In the genomic region with DNA sequence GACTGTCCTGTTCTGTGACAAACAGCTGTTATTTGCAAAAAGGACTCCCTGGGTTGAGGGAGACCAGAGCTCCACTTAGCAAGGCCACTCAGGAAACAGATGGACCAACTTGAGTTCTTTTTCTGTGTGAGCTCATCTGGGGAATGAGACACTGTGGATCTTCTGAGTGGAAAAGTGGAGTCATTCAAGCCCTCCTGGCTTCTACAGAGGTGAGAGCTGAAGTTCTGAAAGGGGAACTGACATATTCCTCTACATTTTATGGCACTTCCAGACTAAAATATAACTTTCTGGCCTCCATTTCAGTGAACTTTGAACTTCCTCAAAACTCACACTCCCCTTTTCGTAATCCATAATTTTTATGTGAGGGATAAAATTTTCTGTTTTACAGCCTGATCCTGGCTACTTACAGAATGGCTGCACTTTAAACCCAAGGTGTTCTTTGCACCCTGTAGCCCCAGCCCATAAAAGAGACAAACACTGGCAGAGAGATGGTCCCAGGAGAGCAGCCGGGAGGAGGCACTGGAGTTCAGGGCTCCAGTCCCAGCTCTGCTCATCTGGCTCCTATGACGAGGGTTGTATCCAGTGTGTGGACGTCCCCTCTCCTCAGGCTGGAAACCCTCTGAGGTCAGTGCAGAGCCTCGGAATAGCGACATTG, we compare ENCODE assay signal across 12 cellular contexts. TPM values are rescaled to one million over a fixed set of nuclear protein-coding genes. Genes with fewer than 3 reads are reported as not detected.
DNase-seq lines count a peak whose midpoint lies in the region; ATAC-seq and TF ChIP-seq lines count a peak whose summit lies in the region.
"Had no signal": no experiment of that assay in that cellular context is flagged by ENCODE, and none has a peak within 500 bp of the region (broad histone marks: within the 10 kb centered on the region; RNA-seq: fewer than 3 reads in every experiment).

No MANE protein-coding gene starts in this region.

- WGBS in mammary epithelial cell (ENCODE audit: low coverage, missing lambda C conversion rate), result 96% methylated on average over 6 of the region's 6 CpGs

- intact Hi-C loops in mammary epithelial cell (cut with micrococcal nuclease) (no loop called here), MCF 10A (cut with micrococcal nuclease) (no loop called here), colonic mucosa (cut with DNase I) (no loop called here), uterus (cut with DNase I; ENCODE audit: low total_unique reads) (no loop called here)

- H3K36me3 ChIP-seq in mammary epithelial cell (ENCODE audit: insufficient read depth, low read length), result no peaks in the 10 kb centered on the region
- H3K36me3 ChIP-seq in colonic mucosa, result no peaks in the 10 kb centered on the region
- no peaks in the 10 kb centered on the region for H3K36me3 ChIP-seq in mucosa of rectum (ENCODE audit: control insufficient read depth in 2 of 2, insufficient read depth in 2 of 2, low read length in 2 of 2)
- H3K36me3 ChIP-seq in uterus, result no peaks in the 10 kb centered on the region
- H3K36me3 ChIP-seq: neural progenitor cell had no signal

- H3K27me3 Mint-ChIP-seq in MCF 10A (ENCODE audit: insufficient read depth, unreplicated experiment) (no peaks in the 10 kb centered on the region), T-cell (no peaks in the 10 kb centered on the region)

- no peak for TF ChIP-seq POLR2A in uterus (IDR thresholded peaks at IDR 0.05)

- no peaks in the 10 kb centered on the region for H4K20me1 ChIP-seq in mammary epithelial cell (ENCODE audit: insufficient read depth, low read length)

- H3K4me3 Mint-ChIP-seq in MCF 10A (ENCODE audit: unreplicated experiment), result no peak overlapping the region
- H3K4me3 Mint-ChIP-seq in T-cell, result no peak overlapping the region
- H3K4me3 Mint-ChIP-seq: neural progenitor cell had no signal

- H3K9ac ChIP-seq in mammary epithelial cell (ENCODE audit: insufficient read depth, low read length) (no peak overlapping the region), colonic mucosa (ENCODE audit: low read depth in 2 of 2, low read length in 2 of 2) (peak overlapping the region; percentile 16 to 52), mucosa of rectum (ENCODE audit: low read depth in 1 of 2, low read length in 2 of 2) (peak overlapping the region; percentile 30 to 41)
- H3K9ac ChIP-seq: neural progenitor cell had no signal

- H3K36me3 Mint-ChIP-seq in MCF 10A (ENCODE audit: insufficient read depth, unreplicated experiment) (no peaks in the 10 kb centered on the region), T-cell (no peaks in the 10 kb centered on the region)
- H3K36me3 Mint-ChIP-seq: neural progenitor cell had no signal

- H3K9me3 ChIP-seq in mammary epithelial cell (replicated peaks; ENCODE audit: insufficient read depth, low read length) (no peaks in the 10 kb centered on the region), colonic mucosa (no peaks in the 10 kb centered on the region), mucosa of rectum (ENCODE audit: control insufficient read depth in 2 of 2, low read length in 2 of 2) (no peaks in the 10 kb centered on the region), uterus (no peaks in the 10 kb centered on the region)

- BruUV-seq in mammary epithelial cell (replicated peaks; lab: Mats Ljungman, UMichigan) (no TSS peak), MCF 10A (replicated peaks; lab: Mats Ljungman, UMichigan) (no TSS peak)

- POLR2A ChIA-PET in MCF 10A (lab: Yijun Ruan, JAX) (interaction anchor here (1.8 to 2.9 kb wide), 2 partner anchors 9 to 13 kb away, joined by 8 to 21 read pairs; a partner anchor contains a TSS), T-cell (lab: Charles Lee) (interaction anchor here in 1 of 2 donors (0.8 kb wide), 1 partner anchor 8 kb away, joined by 3 read pairs; no protein-coding TSS in a partner anchor)

- H3K9me3 Mint-ChIP-seq in MCF 10A (ENCODE audit: unreplicated experiment), result no peaks in the 10 kb centered on the region
- no peaks in the 10 kb centered on the region for H3K9me3 Mint-ChIP-seq in T-cell
- H3K9me3 Mint-ChIP-seq: neural progenitor cell had no signal

- TF ChIP-seq CTCF in mammary epithelial cell (conservative IDR thresholded peaks at IDR 0.05 in 1 of 2, IDR thresholded peaks at IDR 0.05 in 1 of 2; ENCODE audit: extremely low read depth in 1 of 2, insufficient read depth in 1 of 2, low read depth in 1 of 2, low read length in 2 of 2) (no peak), MCF 10A (IDR thresholded peaks at IDR 0.05; ENCODE audit: unreplicated experiment) (no peak), colonic mucosa (IDR thresholded peaks at IDR 0.05) (no peak), uterus (IDR thresholded peaks at IDR 0.05) (no peak)

- ATAC-seq in HG03432 (IDR thresholded peaks at IDR 0.05; ENCODE audit: unreplicated experiment) (no peak), T-cell (replicated peaks in 1 of 4) (no peak), HG02970 (IDR thresholded peaks at IDR 0.05; ENCODE audit: low FRiP score, unreplicated experiment) (no peak)

- CTCF ChIA-PET in mammary epithelial cell (lab: Charles Lee; ENCODE audit: low non-redundant PET), result interaction anchor here (0.6 kb wide), 1 partner anchor 130 kb away, joined by 4 read pairs; no protein-coding TSS in a partner anchor
- CTCF ChIA-PET in MCF 10A (lab: Yijun Ruan, JAX), result interaction anchor here (0.9 to 2.5 kb wide), 3 partner anchors 10 to 94 kb away, joined by 3 to 15 read pairs (median 10); a partner anchor contains a TSS
- CTCF ChIA-PET in T-cell (lab: Charles Lee), result interaction anchor here in 1 of 2 donors (1.0 kb wide), 1 partner anchor 17 kb away, joined by 3 read pairs; no protein-coding TSS in a partner anchor

- peaks cover 16% of the 10 kb centered on the region for H3K4me1 Mint-ChIP-seq in MCF 10A (ENCODE audit: insufficient read depth, unreplicated experiment)
- peaks cover 5 to 18% (median 8%) of the 10 kb centered on the region in 3 donors for H3K4me1 Mint-ChIP-seq in T-cell

- dilution Hi-C loops in mammary epithelial cell (cut with HindIII; ENCODE audit: low sequenced_read_pairs), result loop anchor here (5.0 kb wide), 2 partner anchors 87 to 93 kb away; a partner anchor contains a TSS

- H3K27ac ChIP-seq in mammary epithelial cell (ENCODE audit: insufficient read depth, low read depth, low read length) (no peak overlapping the region), colonic mucosa (peak overlapping the region; percentile 91), mucosa of rectum (ENCODE audit: low read depth in 2 of 2, low read length in 2 of 2) (peak overlapping the region; percentile 71 to 91), uterus (peak overlapping the region; percentile 60 to 77)
- H3K27ac ChIP-seq: neural progenitor cell had no signal

- no peak overlapping the region for H3K4me3 ChIP-seq in mammary epithelial cell (replicated peaks in 1 of 3; ENCODE audit: insufficient read depth in 1 of 3, low read depth in 2 of 3, low read length in 3 of 3)
- H3K4me3 ChIP-seq in colonic mucosa, result no peak overlapping the region
- H3K4me3 ChIP-seq in mucosa of rectum (ENCODE audit: low read length in 2 of 2), result peak overlapping the region in 1 of 2 donors; percentile 41
- no peak overlapping the region for H3K4me3 ChIP-seq in uterus
- H3K4me3 ChIP-seq: neural progenitor cell had no signal

- no peak overlapping the region for H3K4me2 ChIP-seq in mammary epithelial cell (ENCODE audit: insufficient read depth, low read depth, low read length)
- H3K4me2 ChIP-seq: neural progenitor cell had no signal

- H3K27ac Mint-ChIP-seq in MCF 10A (ENCODE audit: low read depth, unreplicated experiment), result no peak overlapping the region
- H3K27ac Mint-ChIP-seq in T-cell, result no peak overlapping the region
- H3K27ac Mint-ChIP-seq: neural progenitor cell had no signal

- H3K79me2 ChIP-seq in mammary epithelial cell (ENCODE audit: insufficient read depth, low read length), result no peaks in the 10 kb centered on the region

- peaks cover 26% of the 10 kb centered on the region for H3K4me1 ChIP-seq in mammary epithelial cell (ENCODE audit: insufficient read depth, low read length)
- H3K4me1 ChIP-seq in colonic mucosa, result peaks cover 25% of the 10 kb centered on the region
- peaks cover 57 to 66% of the 10 kb centered on the region in 2 donors for H3K4me1 ChIP-seq in mucosa of rectum (ENCODE audit: control insufficient read depth in 2 of 2, insufficient read depth in 2 of 2, low read length in 2 of 2)
- peaks cover 0 to 19% of the 10 kb centered on the region in 2 donors for H3K4me1 ChIP-seq in uterus
- H3K4me1 ChIP-seq: neural progenitor cell had no signal

- in situ Hi-C loops in mammary epithelial cell (cut with MboI; ENCODE audit: low sequenced_read_pairs in 2 of 2), result no loop called here

- H2AFZ ChIP-seq in mammary epithelial cell (ENCODE audit: low read depth, low read length), result peak overlapping the region; percentile 22
- H2AFZ ChIP-seq: neural progenitor cell had no signal

- H3K27me3 ChIP-seq in mammary epithelial cell (ENCODE audit: insufficient read depth, low read length), result no peaks in the 10 kb centered on the region
- H3K27me3 ChIP-seq in colonic mucosa, result no peaks in the 10 kb centered on the region
- no peaks in the 10 kb centered on the region for H3K27me3 ChIP-seq in mucosa of rectum (ENCODE audit: control insufficient read depth in 2 of 2, insufficient read depth in 2 of 2, low read length in 2 of 2)
- H3K27me3 ChIP-seq in uterus, result no peaks in the 10 kb centered on the region
- H3K27me3 ChIP-seq: neural progenitor cell had no signal

- DNase-seq in mammary epithelial cell (no peak), MCF 10A (ENCODE audit: unreplicated experiment) (no peak), colonic mucosa (peak; percentile 84), uterus (peak in 1 of 2 donors; percentile 71), T-cell (no peak)
- DNase-seq: stimulated activated CD4-positive, alpha-beta T cell treated with anti-CD3 and anti-CD28 coated beads, Interleukin-2, amount 100 ng/mL, for 48 hours had no signal

RNA-seq across cellular contexts. Expression of a gene that starts 10.8 kb away (rescaled TPM):
- total RNA-seq in mammary epithelial cell (under 1 TPM in 1 of 2 donors, not detected in 1; 0.33 TPM), MCF 10A (2022) (0.27 and 0.72 TPM in 2 replicates), colonic mucosa (1 to 10 TPM; 1.1 to 2.6 TPM), uterus (10 to 100 TPM in 1 of 4 donors, 1 to 10 TPM in 1, under 1 TPM in 2; 0.29 to 11.7 (median 2.3) TPM), T-cell (not detected)
- 0.27 TPM for polyA plus RNA-seq in mammary epithelial cell
- not detected for polyA minus RNA-seq in mammary epithelial cell
- total RNA-seq: RPMI7951 had no signal

RNA-seq across cellular contexts. Expression of a gene that starts 14.1 kb away (rescaled TPM):
- 1 to 10 TPM; 1.6 to 4.7 TPM for total RNA-seq in mammary epithelial cell
- polyA plus RNA-seq in mammary epithelial cell, result 3.2 TPM
- not detected for polyA minus RNA-seq in mammary epithelial cell
- total RNA-seq in MCF 10A (2022), result 4.4 and 6.0 TPM in 2 replicates
- 10 to 100 TPM; 43.1 to 65.0 TPM for total RNA-seq in colonic mucosa
- total RNA-seq in uterus, result 10 to 100 TPM in 1 of 4 donors, 1 to 10 TPM in 1, under 1 TPM in 1, not detected in 1; 0.59 to 10.1 (median 1.4) TPM
- total RNA-seq in T-cell, result not detected
- total RNA-seq: G401, RPMI7951 had no signal

RNA-seq across cellular contexts. Expression of a gene that starts 37.8 kb away (rescaled TPM):
- total RNA-seq in mammary epithelial cell (under 1 TPM; 0.28 to 0.33 TPM), MCF 10A (2022) (not detected in 2 replicates), colonic mucosa (not detected), uterus (not detected), T-cell (not detected)
- polyA plus RNA-seq in mammary epithelial cell, result not detected
- polyA minus RNA-seq in mammary epithelial cell, result not detected
- total RNA-seq: G401, RPMI7951 had no signal

RNA-seq across cellular contexts. Expression of a gene that starts 49.9 kb away (rescaled TPM):
- total RNA-seq in mammary epithelial cell (not detected), MCF 10A (2022) (not detected in 2 replicates), colonic mucosa (not detected), uterus (not detected), T-cell (not detected)
- not detected for polyA plus RNA-seq in mammary epithelial cell
- not detected for polyA minus RNA-seq in mammary epithelial cell
- total RNA-seq: G401, RPMI7951 had no signal
